11 cellular contexts compared by ENCODE assay signal in genomic region chr3:177051419-177051818, GRCh38.
A peak's percentile ranks its signal among the peaks of the same experiment; 100 is the strongest.
DNase-seq lines count a peak whose midpoint lies in the region; ATAC-seq lines count a peak whose summit lies in the region.
"Had no signal": no experiment of that assay in that cellular context is flagged by ENCODE, and none has a peak within 500 bp of the region (broad histone marks: within the 10 kb centered on the region; RNA-seq: fewer than 3 reads in every experiment).

No MANE protein-coding gene starts in this region.

- ATAC-seq in T-helper 17 cell (no peak), GM19452 (IDR thresholded peaks at IDR 0.05; ENCODE audit: unreplicated experiment) (no peak), GM21526 (IDR thresholded peaks at IDR 0.05; ENCODE audit: low FRiP score, unreplicated experiment) (no peak)

- H3K27ac Mint-ChIP-seq in T-helper 17 cell: no peak overlapping the region

- H3K4me1 Mint-ChIP-seq in T-helper 17 cell: peaks cover 11% of the 10 kb centered on the region

- no peaks in the 10 kb centered on the region for H3K9me3 ChIP-seq in T-helper 17 cell (ENCODE audit: control insufficient read depth, low read length, poor library complexity, severe bottlenecking)

- no peak overlapping the region for H3K4me3 Mint-ChIP-seq in T-helper 17 cell
- H3K4me3 Mint-ChIP-seq: naive B cell had no signal

- peak overlapping the region; percentile 39 for H3K27ac ChIP-seq in epithelial cell of prostate

- DNase-seq in NCI-H1092 treated with DMSO at 0.1 percent for 48 hours (lab: John Stamatoyannopoulos, UW) (peak; percentile 15), NCI-H1092 (lab: John Stamatoyannopoulos, UW) (no peak), NCI-H82 (lab: John Stamatoyannopoulos, UW) (peak; percentile 67), epithelial cell of prostate (ENCODE audit: low read depth, low spot score) (no peak), putamen (ENCODE audit: low spot score) (peak; percentile 74), T-helper 17 cell (no peak)
- DNase-seq: activated naive CD4-positive, alpha-beta T cell treated with anti-CD3 and anti-CD28 coated beads, Interleukin-2, amount 50 U/mL, for 16 hours; H7 had no signal

- no peaks in the 10 kb centered on the region for H3K27me3 Mint-ChIP-seq in T-helper 17 cell
- H3K27me3 Mint-ChIP-seq: naive B cell had no signal

- H3K36me3 Mint-ChIP-seq in T-helper 17 cell (ENCODE audit: low read depth): peaks cover 8% of the 10 kb centered on the region

Comparison
In these comparisons a context has a peak if more than half of its experiments do, and no peak if none do; other contexts are left out.
1. DNase-seq: peak in NCI-H1092 treated with DMSO at 0.1 percent for 48 hours (single experiment), NCI-H82 (single experiment) and putamen (single experiment); none in NCI-H1092 (single experiment), epithelial cell of prostate (single experiment) and T-helper 17 cell (0 of 3).